1 cellular context compared by ENCODE assay signal in genomic region chr11:106176817-106177216, GRCh38.
TF ChIP-seq lines count a peak whose summit lies in the region.

No MANE protein-coding gene starts in this region.

TF ChIP-seq in GM23338, 12 proteins besides CTCF, POLR2A, EP300 and RAD21 (continued from another document):
- no peak for TF ChIP-seq ZNF462 (CRISPR knock-in tag; IDR thresholded peaks at IDR 0.05)
- no peak for TF ChIP-seq REST (IDR thresholded peaks at IDR 0.05; ENCODE audit: unreplicated experiment)
- no peak for TF ChIP-seq JUNB (IDR thresholded peaks at IDR 0.05; ENCODE audit: unreplicated experiment)
- TF ChIP-seq POLR2AphosphoS5 (IDR thresholded peaks at IDR 0.05; ENCODE audit: low read depth): no peak
